ENCODE assay signal across 1 cellular context in genomic region chr2:69119541-69119940, GRCh38.
TF ChIP-seq lines count a peak whose summit lies in the region.

No MANE protein-coding gene starts in this region.

TF ChIP-seq in K562, 482 proteins besides CTCF, POLR2A, EP300 and RAD21 (continued from another document):
- no peak for TF ChIP-seq ASH1L (IDR thresholded peaks at IDR 0.05; ENCODE audit: borderline replicate concordance, low read depth, partially characterized antibody)
- no peak for TF ChIP-seq ZNF324 (CRISPR knock-in tag; IDR thresholded peaks at IDR 0.05)
- TF ChIP-seq HBP1 (CRISPR knock-in tag; IDR thresholded peaks at IDR 0.05) = no peak
- no peak for TF ChIP-seq ZNF347 (CRISPR knock-in tag; IDR thresholded peaks at IDR 0.05; ENCODE audit: low read depth)
- TF ChIP-seq HNRNPK (IDR thresholded peaks at IDR 0.05; ENCODE audit: low read depth, low read length, poor library complexity, severe bottlenecking) = no peak
- TF ChIP-seq ILF3 (IDR thresholded peaks at IDR 0.05; ENCODE audit: borderline replicate concordance) = no peak
- no peak for TF ChIP-seq ESRRA (IDR thresholded peaks at IDR 0.05; ENCODE audit: borderline replicate concordance, low read depth)
- TF ChIP-seq CBFB (CRISPR knock-in tag; IDR thresholded peaks at IDR 0.05) = no peak
- TF ChIP-seq ZMIZ1 (IDR thresholded peaks at IDR 0.05; ENCODE audit: low read depth in 2 of 2, low read length in 2 of 2) = no peak
- no peak for TF ChIP-seq SMARCA4 (IDR thresholded peaks at IDR 0.05)
- TF ChIP-seq ZNF780A (CRISPR knock-in tag; IDR thresholded peaks at IDR 0.05) = no peak
- TF ChIP-seq RFX5 (IDR thresholded peaks at IDR 0.05; ENCODE audit: low read depth, low read length) = no peak
- no peak for TF ChIP-seq MYC (IDR thresholded peaks at IDR 0.05; ENCODE audit: low read depth, low read length)
- no peak for TF ChIP-seq MYC (CRISPR knock-in tag; IDR thresholded peaks at IDR 0.05; ENCODE audit: borderline replicate concordance, low read depth)
- TF ChIP-seq ARID3A (IDR thresholded peaks at IDR 0.05; ENCODE audit: borderline replicate concordance, low read depth, low read length) = no peak
- no peak for TF ChIP-seq ZNF444 (CRISPR knock-in tag; IDR thresholded peaks at IDR 0.05)
- no peak for TF ChIP-seq FOXM1 (IDR thresholded peaks at IDR 0.05; ENCODE audit: low read depth)
- no peak for TF ChIP-seq FOXM1 (CRISPR knock-in tag; IDR thresholded peaks at IDR 0.05; ENCODE audit: low read depth)
- no peak for TF ChIP-seq ZFP1 (CRISPR knock-in tag; IDR thresholded peaks at IDR 0.05)
- TF ChIP-seq ZFPM2 (CRISPR knock-in tag; IDR thresholded peaks at IDR 0.05) = no peak
- no peak for TF ChIP-seq ZNF644 (tag; IDR thresholded peaks at IDR 0.05; ENCODE audit: low read depth)
TF ChIP-seq in K562: peak in this region for 0.
